ENCODE assay signal across 1 cellular context in the genomic region with DNA sequence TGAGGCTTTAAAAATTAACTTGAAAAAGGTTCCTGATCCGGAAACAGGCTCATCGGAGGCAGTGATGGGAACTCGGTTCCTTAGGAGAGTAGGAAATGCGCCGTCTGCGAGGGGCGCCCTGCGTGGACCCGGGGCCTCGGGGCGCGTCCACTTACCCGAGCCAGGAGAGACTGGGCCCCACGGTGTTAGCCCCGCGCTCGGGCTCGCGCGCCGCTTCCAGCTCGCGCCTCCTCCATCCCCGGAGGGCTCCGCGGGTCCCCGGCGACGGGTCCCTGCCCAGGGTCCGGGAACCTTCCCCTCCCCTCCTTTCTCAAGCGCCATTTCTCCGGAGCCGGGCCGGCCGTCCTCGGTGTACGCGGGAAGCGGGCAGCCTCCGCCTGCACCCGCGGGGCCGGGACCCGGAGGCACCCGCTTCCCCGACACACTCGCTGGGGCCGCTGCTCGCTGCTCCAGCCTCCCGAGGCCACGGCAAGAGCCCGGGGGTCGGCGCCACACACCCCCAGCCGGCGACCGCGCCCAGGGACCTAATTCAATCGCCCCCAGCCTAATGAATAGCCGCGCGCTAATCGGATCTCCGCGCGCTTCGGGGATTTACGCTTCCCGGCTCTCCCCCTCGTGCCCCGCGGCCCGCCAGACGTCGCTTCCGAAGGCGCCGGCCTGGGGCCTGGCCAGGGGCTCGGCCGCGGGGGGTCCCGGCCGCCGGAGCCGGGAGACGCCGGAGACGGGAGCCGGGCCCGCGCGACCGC.
TF ChIP-seq lines count a peak whose summit lies in the region.

No MANE protein-coding gene starts in this region.

TF ChIP-seq in HEK293, 187 proteins besides CTCF, POLR2A, EP300 and RAD21 (continued from another document):
- peak; percentile 79 for TF ChIP-seq ZBTB8A (tag by site-specific recombination; IDR thresholded peaks at IDR 0.05)
- TF ChIP-seq ZNF510 (tag by site-specific recombination; IDR thresholded peaks at IDR 0.05; ENCODE audit: insufficient replicate concordance), result no peak
- TF ChIP-seq ZNF112 (tag by site-specific recombination; IDR thresholded peaks at IDR 0.05), result no peak
- TF ChIP-seq ZNF48 (tag by site-specific recombination; IDR thresholded peaks at IDR 0.05), result no peak
- TF ChIP-seq KLF8 (tag by site-specific recombination; IDR thresholded peaks at IDR 0.05), result peak; percentile 28; the same call in 1 of the 2 replicates
- peak; percentile 61; the same call in 1 of the 2 replicates for TF ChIP-seq ZNF391 (tag by site-specific recombination; IDR thresholded peaks at IDR 0.05; ENCODE audit: borderline replicate concordance, low read depth)
- no peak for TF ChIP-seq ZNF544 (tag by site-specific recombination; IDR thresholded peaks at IDR 0.05)
- TF ChIP-seq PBX3 (CRISPR knock-in tag; IDR thresholded peaks at IDR 0.05), result no peak
- TF ChIP-seq ZNF175 (tag by site-specific recombination; IDR thresholded peaks at IDR 0.05), result no peak
- TF ChIP-seq ZNF140 (tag by site-specific recombination; IDR thresholded peaks at IDR 0.05), result no peak
- no peak for TF ChIP-seq KLF7 (tag by site-specific recombination; IDR thresholded peaks at IDR 0.05; ENCODE audit: borderline replicate concordance)
- peak; percentile 90 for TF ChIP-seq ZNF561 (tag by site-specific recombination; IDR thresholded peaks at IDR 0.05; ENCODE audit: borderline replicate concordance)
- peak; percentile 53; the same call in 1 of the 2 replicates for TF ChIP-seq ZNF16 (tag by site-specific recombination; IDR thresholded peaks at IDR 0.05; ENCODE audit: low read depth)
- no peak for TF ChIP-seq ZNF747 (tag by site-specific recombination; IDR thresholded peaks at IDR 0.05)
- TF ChIP-seq ZNF426 (tag by site-specific recombination; IDR thresholded peaks at IDR 0.05), result no peak
- no peak for TF ChIP-seq ZIC2 (tag by site-specific recombination; IDR thresholded peaks at IDR 0.05)
